Comparison of ENCODE assay signal across 9 cellular contexts in the genomic region with DNA sequence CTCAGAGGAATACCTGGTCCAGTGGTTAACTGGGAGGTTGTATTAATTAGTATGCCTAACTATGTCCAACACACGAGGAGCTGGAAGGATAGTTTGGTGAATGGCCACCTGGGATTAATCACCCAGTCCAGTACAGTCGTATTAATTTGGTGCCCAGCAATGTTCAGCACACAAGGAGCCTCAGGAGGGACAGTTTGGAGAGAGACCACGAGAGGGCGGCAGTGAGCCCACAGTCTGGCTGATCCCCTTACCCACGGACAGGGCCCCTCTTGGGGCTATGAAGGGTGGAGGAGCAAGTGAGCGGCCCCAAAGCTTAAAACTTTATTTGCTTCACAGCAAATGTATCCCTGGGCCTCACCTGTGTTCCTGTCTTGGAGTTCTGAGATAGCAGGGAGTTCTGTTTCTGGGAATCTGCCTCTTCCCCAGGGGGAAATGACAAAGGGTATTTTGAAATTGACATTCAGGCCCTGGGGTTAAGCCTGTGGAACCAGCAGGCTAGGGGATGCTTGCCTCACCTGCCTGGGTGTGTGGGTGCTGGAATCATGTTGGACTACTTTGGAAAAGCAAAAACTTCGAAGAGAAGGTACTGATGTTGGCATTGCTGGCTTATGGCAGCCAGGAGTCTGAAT.
DNase-seq lines count a peak whose midpoint lies in the region; ATAC-seq and TF ChIP-seq lines count a peak whose summit lies in the region.
"Had no signal": no experiment of that assay in that cellular context is flagged by ENCODE, and none has a peak within 500 bp of the region (broad histone marks: within the 10 kb centered on the region; RNA-seq: fewer than 3 reads in every experiment).

No MANE protein-coding gene starts in this region.

- no peak overlapping the region for H3K9ac ChIP-seq in SK-N-SH

- POLR2A ChIA-PET in HEK293 (lab: Yijun Ruan, JAX): no interaction called here
- POLR2A ChIA-PET in SK-N-SH (lab: Yijun Ruan, JAX): no interaction called here

- CTCF ChIA-PET in HEK293 (lab: Yijun Ruan, JAX) (interaction anchor here (0.5 to 4.4 kb wide), 31 partner anchors 8 to 812 kb away, joined by 3 to 43 read pairs (median 4); no protein-coding TSS in a partner anchor), SK-N-SH (lab: Yijun Ruan, JAX) (interaction anchor here (0.7 to 6.1 kb wide), 41 partner anchors 9 to 840 kb away, joined by 3 to 37 read pairs (median 5); partner anchors contain the start of gene ASIC2)

- no peak for ATAC-seq in GM18519 (IDR thresholded peaks at IDR 0.05; ENCODE audit: low FRiP score, unreplicated experiment)

- H3K9me3 ChIP-seq in HEK293 (ENCODE audit: control insufficient read depth, insufficient read depth, low read depth, low read length): no peaks in the 10 kb centered on the region
- no peaks in the 10 kb centered on the region for H3K9me3 ChIP-seq in SK-N-SH

- no peaks in the 10 kb centered on the region for H3K9me2 ChIP-seq in SK-N-SH

- H3K27me3 Mint-ChIP-seq in brain: peaks cover 9% of the 10 kb centered on the region

- no peak for TF ChIP-seq EP300 in SK-N-SH (IDR thresholded peaks at IDR 0.05; ENCODE audit: borderline replicate concordance in 1 of 2, low read depth in 1 of 2, low read length in 1 of 2)

- TF ChIP-seq CTCF in HEK293 (tag by site-specific recombination; IDR thresholded peaks at IDR 0.05) (peak; percentile 38; the same call in 1 of the 2 replicates), SK-N-SH (IDR thresholded peaks at IDR 0.05) (peak; percentile 89), brain (conservative IDR thresholded peaks at IDR 0.05) (peak; percentile 83 to 93)

- WGBS in SK-N-SH (ENCODE audit: low lambda C conversion rate): 15% methylated on average over 7 of the region's 7 CpGs

- H3K36me3 ChIP-seq in HEK293 (ENCODE audit: control insufficient read depth in 2 of 2, insufficient read depth in 1 of 2, low read length in 2 of 2) (no peaks in the 10 kb centered on the region), SK-N-SH (replicated peaks in 1 of 2; ENCODE audit: control insufficient read depth in 1 of 2, insufficient read depth in 2 of 2, low read length in 1 of 2) (no peaks in the 10 kb centered on the region)

- TF ChIP-seq RAD21 in SK-N-SH (IDR thresholded peaks at IDR 0.05; ENCODE audit: low read length): peak; percentile 61

- no peak overlapping the region for H3K4me2 ChIP-seq in SK-N-SH

- H3F3A ChIP-seq in SK-N-SH (replicated peaks; ENCODE audit: insufficient read depth): no peaks in the 10 kb centered on the region

- no peak overlapping the region for H2AFZ ChIP-seq in SK-N-SH (ENCODE audit: low read depth)

- H3K9me3 Mint-ChIP-seq in brain: peaks cover 0 to 3% (median 0%) of the 10 kb centered on the region in 5 experiments
- H3K9me3 Mint-ChIP-seq: IgD-negative memory B cell had no signal

- H4K20me1 ChIP-seq in SK-N-SH (ENCODE audit: insufficient read depth): no peaks in the 10 kb centered on the region

- H3K4me3 ChIP-seq in HEK293 (ENCODE audit: low read depth, low read length) (no peak overlapping the region), SK-N-SH (ENCODE audit: low read depth in 2 of 2, low read length in 1 of 2) (no peak overlapping the region)

- H3K4me3 Mint-ChIP-seq in brain: no peak overlapping the region

- H3K4me1 Mint-ChIP-seq in brain: peaks cover 22% of the 10 kb centered on the region

- no peaks in the 10 kb centered on the region for H3K27me3 ChIP-seq in SK-N-SH (ENCODE audit: insufficient read depth)

- H3K36me3 Mint-ChIP-seq in brain: no peaks in the 10 kb centered on the region

- no peak overlapping the region for H3K27ac ChIP-seq in HEK293 (ENCODE audit: extremely low read depth, low read depth, low read length)
- H3K27ac ChIP-seq in SK-N-SH (ENCODE audit: low read depth in 2 of 2, low read length in 1 of 2): no peak overlapping the region

- DNase-seq in CMK (ENCODE audit: low read depth) (peak; percentile 17), SK-N-SH (peak; percentile 83), left kidney (ENCODE audit: low read depth, low spot score) (peak; percentile 84), GOT3 (lab: John Stamatoyannopoulos, UW) (no peak)
- DNase-seq in stimulated activated CD8-positive, alpha-beta memory T cell treated with anti-CD3 and anti-CD28 coated beads, Interleukin-15, amount 100 ng/mL, for 48 hours (ENCODE audit: low read depth in 2 of 2): peak; percentile 16 to 30

- peak overlapping the region in 1 of 5 experiments; percentile 30 for H3K27ac Mint-ChIP-seq in brain
- H3K27ac Mint-ChIP-seq: IgD-negative memory B cell had no signal

- H3K4me1 ChIP-seq in HEK293 (ENCODE audit: control insufficient read depth, insufficient read depth, low read length) (no peaks in the 10 kb centered on the region), SK-N-SH (ENCODE audit: control insufficient read depth in 1 of 2, insufficient read depth in 2 of 2, low read depth in 1 of 2, low read length in 1 of 2) (peaks cover 0 to 5% of the 10 kb centered on the region in 2 experiments; a peak in 1 of 4 replicates)

- H3K79me2 ChIP-seq in SK-N-SH (ENCODE audit: insufficient read depth): no peaks in the 10 kb centered on the region

TF ChIP-seq in HEK293, 187 proteins besides CTCF, POLR2A, EP300 and RAD21:
- peak; percentile 17; the same call in 1 of the 2 replicates for TF ChIP-seq ZNF654 (tag by site-specific recombination; IDR thresholded peaks at IDR 0.05; ENCODE audit: low read depth)
- TF ChIP-seq, protein P1, sequence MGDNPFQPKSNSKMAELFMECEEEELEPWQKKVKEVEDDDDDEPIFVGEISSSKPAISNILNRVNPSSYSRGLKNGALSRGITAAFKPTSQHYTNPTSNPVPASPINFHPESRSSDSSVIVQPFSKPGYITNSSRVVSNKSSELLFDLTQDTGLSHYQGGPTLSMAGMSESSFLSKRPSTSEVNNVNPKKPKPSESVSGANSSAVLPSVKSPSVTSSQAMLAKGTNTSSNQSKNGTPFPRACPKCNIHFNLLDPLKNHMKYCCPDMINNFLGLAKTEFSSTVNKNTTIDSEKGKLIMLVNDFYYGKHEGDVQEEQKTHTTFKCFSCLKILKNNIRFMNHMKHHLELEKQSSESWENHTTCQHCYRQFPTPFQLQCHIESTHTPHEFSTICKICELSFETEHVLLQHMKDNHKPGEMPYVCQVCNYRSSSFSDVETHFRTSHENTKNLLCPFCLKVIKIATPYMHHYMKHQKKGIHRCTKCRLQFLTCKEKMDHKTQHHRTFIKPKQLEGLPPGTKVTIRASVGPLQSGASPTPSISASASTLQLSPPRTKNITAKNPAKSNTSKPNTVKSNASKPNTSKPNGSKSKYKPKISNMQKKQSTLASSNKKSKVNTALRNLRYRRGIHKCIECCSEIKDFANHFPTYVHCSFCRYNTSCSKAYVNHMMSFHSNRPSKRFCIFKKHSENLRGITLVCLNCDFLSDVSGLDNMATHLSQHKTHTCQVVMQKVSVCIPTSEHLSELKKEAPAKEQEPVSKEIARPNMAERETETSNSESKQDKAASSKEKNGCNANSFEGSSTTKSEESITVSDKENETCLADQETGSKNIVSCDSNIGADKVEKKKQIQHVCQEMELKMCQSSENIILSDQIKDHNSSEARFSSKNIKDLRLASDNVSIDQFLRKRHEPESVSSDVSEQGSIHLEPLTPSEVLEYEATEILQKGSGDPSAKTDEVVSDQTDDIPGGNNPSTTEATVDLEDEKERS (tag by site-specific recombination; IDR thresholded peaks at IDR 0.05): no peak
- TF ChIP-seq PRDM1 (tag by site-specific recombination; IDR thresholded peaks at IDR 0.05): no peak
- TF ChIP-seq ZFHX2 (tag by site-specific recombination; conservative IDR thresholded peaks at IDR 0.05): no peak
- TF ChIP-seq MZF1 (tag by site-specific recombination; IDR thresholded peaks at IDR 0.05; ENCODE audit: borderline replicate concordance): no peak
- no peak for TF ChIP-seq ZNF302 (tag by site-specific recombination; IDR thresholded peaks at IDR 0.05; ENCODE audit: low read depth)
- TF ChIP-seq ZNF202 (tag by site-specific recombination; IDR thresholded peaks at IDR 0.05; ENCODE audit: borderline replicate concordance): no peak
- no peak for TF ChIP-seq ZNF391 (tag by site-specific recombination; IDR thresholded peaks at IDR 0.05; ENCODE audit: borderline replicate concordance, low read depth)
TF ChIP-seq in HEK293: peak in this region for 1.

TF ChIP-seq in SK-N-SH, 30 proteins besides CTCF, POLR2A, EP300 and RAD21:
- peak; percentile 60; the same call in 1 of the 2 replicates for TF ChIP-seq SMC3 (IDR thresholded peaks at IDR 0.05; ENCODE audit: low read depth, low read length)
- no peak for TF ChIP-seq USF2 (IDR thresholded peaks at IDR 0.05; ENCODE audit: borderline replicate concordance, low read depth, low read length)

Comparison
In these comparisons a context has a peak if more than half of its experiments do, and no peak if none do; other contexts are left out.
1. CTCF ChIP-seq: peak in every context shown above with its lines; median percentile 89 in SK-N-SH; 88 in brain; 38 in HEK293.